Comparison of ENCODE assay signal across 9 cellular contexts in genomic region chr12:116882742-116883141, GRCh38. TPM values are rescaled to one million over a fixed set of nuclear protein-coding genes. Genes with fewer than 3 reads are reported as not detected.
DNase-seq lines count a peak whose midpoint lies in the region; ATAC-seq and TF ChIP-seq lines count a peak whose summit lies in the region.
"Had no signal": no experiment of that assay in that cellular context is flagged by ENCODE, and none has a peak within 500 bp of the region (broad histone marks: within the 10 kb centered on the region; RNA-seq: fewer than 3 reads in every experiment).

No MANE protein-coding gene starts in this region.

- CTCF ChIA-PET in Caco-2 (lab: Charles Lee): interaction anchor here (0.7 to 1.3 kb wide), 2 partner anchors 73 to 180 kb away, joined by 4 to 6 read pairs; no protein-coding TSS in a partner anchor
- CTCF ChIA-PET in activated CD8-positive, alpha-beta memory T cell treated with anti-CD3 and anti-CD28 coated beads, Interleukin-2, amount 10 ng/mL, durations not matched to agents 7 days and 5 days (lab: Charles Lee): interaction anchor here (1.0 to 1.3 kb wide), 2 partner anchors 34 to 179 kb away, joined by 3 to 7 read pairs; no protein-coding TSS in a partner anchor

- peak overlapping the region; percentile 85 for H3K4me3 Mint-ChIP-seq in Caco-2 (ENCODE audit: unreplicated experiment)
- peak overlapping the region; percentile 71 for H3K4me3 Mint-ChIP-seq in mesothelial cell of epicardium
- H3K4me3 Mint-ChIP-seq in activated CD8-positive, alpha-beta memory T cell treated with anti-CD3 and anti-CD28 coated beads, Interleukin-2, amount 10 ng/mL, durations not matched to agents 7 days and 5 days: no peak overlapping the region
- H3K4me3 Mint-ChIP-seq: dendritic cell treated with granulocyte-macrophage colony-stimulating factor and Interleukin-4, amounts not matched to agents 40 ng/mL and 50 ng/mL, for 4 days had no signal

- H3K36me3 Mint-ChIP-seq in Caco-2 (ENCODE audit: insufficient read depth, unreplicated experiment): no peaks in the 10 kb centered on the region
- no peaks in the 10 kb centered on the region for H3K36me3 Mint-ChIP-seq in mesothelial cell of epicardium
- no peaks in the 10 kb centered on the region for H3K36me3 Mint-ChIP-seq in activated CD8-positive, alpha-beta memory T cell treated with anti-CD3 and anti-CD28 coated beads, Interleukin-2, amount 10 ng/mL, durations not matched to agents 7 days and 5 days

- intact Hi-C loops in Caco-2 (cut with micrococcal nuclease; ENCODE audit: unreplicated experiment): loop anchor here (10.0 kb wide), 1 partner anchor 178 kb away; no protein-coding TSS in a partner anchor

- H3K27ac Mint-ChIP-seq in Caco-2 (ENCODE audit: unreplicated experiment) (no peak overlapping the region), mesothelial cell of epicardium (no peak overlapping the region)
- no peak overlapping the region for H3K27ac Mint-ChIP-seq in activated CD8-positive, alpha-beta memory T cell treated with anti-CD3 and anti-CD28 coated beads, Interleukin-2, amount 10 ng/mL, durations not matched to agents 7 days and 5 days
- H3K27ac Mint-ChIP-seq: dendritic cell treated with granulocyte-macrophage colony-stimulating factor and Interleukin-4, amounts not matched to agents 40 ng/mL and 50 ng/mL, for 4 days had no signal

- H3K4me1 Mint-ChIP-seq in Caco-2 (ENCODE audit: low read depth, unreplicated experiment) (peaks cover 21% of the 10 kb centered on the region), mesothelial cell of epicardium (peaks cover 29% of the 10 kb centered on the region)
- peaks cover 28% of the 10 kb centered on the region for H3K4me1 Mint-ChIP-seq in activated CD8-positive, alpha-beta memory T cell treated with anti-CD3 and anti-CD28 coated beads, Interleukin-2, amount 10 ng/mL, durations not matched to agents 7 days and 5 days

- H3K4me1 ChIP-seq in Caco-2: peaks cover 12% of the 10 kb centered on the region; the same call in 1 of the 2 replicates

- no peak overlapping the region for H3K4me3 ChIP-seq in Caco-2 (ENCODE audit: low read depth, low read length)
- H3K4me3 ChIP-seq in astrocyte of the cerebellum (ENCODE audit: low read depth, low read length): no peak overlapping the region

- POLR2A ChIA-PET in Caco-2 (lab: Charles Lee): no interaction called here

- in situ Hi-C loops in KBM-7 (cut with MboI; ENCODE audit: low pct_unique_long_range_greater_than_20kb, low sequenced_read_pairs): no loop called here
- in situ Hi-C loops in astrocyte of the cerebellum (cut with HindIII; ENCODE audit: low sequenced_read_pairs): no loop called here

- no TSS peak for BruUV-seq in Caco-2 (replicated peaks; lab: Mats Ljungman, UMichigan)

- H3K9me3 Mint-ChIP-seq in Caco-2 (ENCODE audit: unreplicated experiment) (no peaks in the 10 kb centered on the region), mesothelial cell of epicardium (no peaks in the 10 kb centered on the region)
- no peaks in the 10 kb centered on the region for H3K9me3 Mint-ChIP-seq in activated CD8-positive, alpha-beta memory T cell treated with anti-CD3 and anti-CD28 coated beads, Interleukin-2, amount 10 ng/mL, durations not matched to agents 7 days and 5 days (ENCODE audit: low read depth)
- H3K9me3 Mint-ChIP-seq: dendritic cell treated with granulocyte-macrophage colony-stimulating factor and Interleukin-4, amounts not matched to agents 40 ng/mL and 50 ng/mL, for 4 days had no signal

- peaks cover 32% of the 10 kb centered on the region for H3K27me3 Mint-ChIP-seq in Caco-2 (ENCODE audit: insufficient read depth, unreplicated experiment)
- peaks cover 83% of the 10 kb centered on the region for H3K27me3 Mint-ChIP-seq in mesothelial cell of epicardium (ENCODE audit: low read depth)
- H3K27me3 Mint-ChIP-seq in activated CD8-positive, alpha-beta memory T cell treated with anti-CD3 and anti-CD28 coated beads, Interleukin-2, amount 10 ng/mL, durations not matched to agents 7 days and 5 days: peaks cover 72% of the 10 kb centered on the region

- ATAC-seq in activated CD8-positive, alpha-beta memory T cell treated with anti-CD3 and anti-CD28 coated beads, Interleukin-2, amount 10 ng/mL, durations not matched to agents 7 days and 5 days: no peak

- H3K9me3 ChIP-seq in Caco-2: no peaks in the 10 kb centered on the region

- no peak for DNase-seq in Caco-2
- peak; percentile 23 for DNase-seq in KBM-7
- DNase-seq in astrocyte of the cerebellum (ENCODE audit: low read depth): peak; percentile 8
- DNase-seq in mesothelial cell of epicardium (ENCODE audit: low spot score in 2 of 2, unreplicated experiment in 2 of 2): no peak
- no peak for DNase-seq in activated gamma-delta T cell (lab: John Stamatoyannopoulos, UW)
- no peak for DNase-seq in dedifferentiated amniotic fluid mesenchymal stem cell (ENCODE audit: extremely low spot score)
- no peak for DNase-seq in A172 (ENCODE audit: low spot score)
- DNase-seq in activated CD8-positive, alpha-beta memory T cell treated with anti-CD3 and anti-CD28 coated beads, Interleukin-2, amount 10 ng/mL, durations not matched to agents 7 days and 5 days: no peak

- H3K36me3 ChIP-seq in Caco-2 (ENCODE audit: control insufficient read depth, insufficient read depth, low read length): no peaks in the 10 kb centered on the region

- TF ChIP-seq CTCF in Caco-2 (IDR thresholded peaks at IDR 0.05; ENCODE audit: insufficient read depth in 1 of 2, low read depth in 1 of 2, low read length in 1 of 2, severe bottlenecking in 1 of 2, unreplicated experiment in 1 of 2): no peak
- TF ChIP-seq CTCF in astrocyte of the cerebellum (IDR thresholded peaks at IDR 0.05; ENCODE audit: low read depth, low read length, missing control alignments): no peak
- no peak for TF ChIP-seq CTCF in mesothelial cell of epicardium (IDR thresholded peaks at IDR 0.05; ENCODE audit: unreplicated experiment)

- peaks cover 11% of the 10 kb centered on the region for H3K27me3 ChIP-seq in Caco-2 (replicated peaks; ENCODE audit: control insufficient read depth, insufficient read depth, low read length)

RNA-seq across cellular contexts. Expression of gene HRK, which starts 1.5 kb away (rescaled TPM):
- total RNA-seq in Caco-2 (2022): 0.61 and 1.3 TPM in 2 replicates
- 3.5 to 4.4 TPM (median 4.3 TPM) in 3 replicates for total RNA-seq in mesothelial cell of epicardium
- total RNA-seq in A172 (2014; rRNA removed; shearing (Covaris generic)): 0.55 and 0.86 TPM in 2 replicates
- not detected for total RNA-seq in activated CD8-positive, alpha-beta memory T cell treated with anti-CD3 and anti-CD28 coated beads, Interleukin-2, amount 10 ng/mL, durations not matched to agents 7 days and 5 days

RNA-seq across cellular contexts. Expression of gene FBXW8, which starts 28.0 kb away (rescaled TPM):
- total RNA-seq in Caco-2 (2022): 12.2 and 12.3 TPM in 2 replicates
- 38.1 to 40.1 TPM (median 40.0 TPM) in 3 replicates for total RNA-seq in mesothelial cell of epicardium
- total RNA-seq in A172 (2014; rRNA removed; shearing (Covaris generic)): 15.4 and 16.8 TPM in 2 replicates
- total RNA-seq in activated CD8-positive, alpha-beta memory T cell treated with anti-CD3 and anti-CD28 coated beads, Interleukin-2, amount 10 ng/mL, durations not matched to agents 7 days and 5 days: 10 to 100 TPM; 11.5 to 12.8 TPM

Comparison
In these comparisons a context has a peak if more than half of its experiments do, and no peak if none do; other contexts are left out.
1. DNase-seq: peak in KBM-7 (single experiment) and astrocyte of the cerebellum (single experiment); none in Caco-2 (0 of 2), mesothelial cell of epicardium (0 of 2), activated gamma-delta T cell (single experiment), dedifferentiated amniotic fluid mesenchymal stem cell (single experiment), A172 (single experiment) and activated CD8-positive, alpha-beta memory T cell treated with anti-CD3 and anti-CD28 coated beads, Interleukin-2, amount 10 ng/mL, durations not matched to agents 7 days and 5 days (single experiment).